Comparison of ENCODE assay signal across 17 cellular contexts in the genomic region with DNA sequence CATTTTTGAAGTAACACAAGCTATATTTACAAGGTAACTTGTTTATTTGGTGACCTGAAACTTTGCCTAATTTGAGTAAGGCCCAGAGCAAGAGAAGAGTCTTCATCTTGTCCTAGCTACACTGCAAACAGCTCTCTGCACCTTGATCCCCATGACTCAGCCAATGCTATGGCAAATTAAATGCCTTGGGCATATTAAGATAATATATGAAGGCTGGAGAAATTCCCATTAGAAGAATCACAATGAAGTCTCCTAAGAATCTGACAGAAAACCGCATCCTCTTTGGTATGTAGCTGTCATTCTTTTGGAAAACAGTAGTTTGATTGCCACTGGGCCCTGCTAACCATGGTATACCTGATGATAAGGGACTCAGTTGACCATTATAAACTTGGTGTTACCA.
A peak's percentile ranks its signal among the peaks of the same experiment; 100 is the strongest.
DNase-seq lines count a peak whose midpoint lies in the region; TF ChIP-seq lines count a peak whose summit lies in the region.
"Had no signal": no experiment of that assay in that cellular context is flagged by ENCODE, and none has a peak within 500 bp of the region (broad histone marks: within the 10 kb centered on the region; RNA-seq: fewer than 3 reads in every experiment).

No MANE protein-coding gene starts in this region.

- POLR2A ChIA-PET in MCF 10A (lab: Yijun Ruan, JAX) (interaction anchor here (1.2 kb wide), 1 partner anchor 10 kb away, joined by 3 read pairs; no protein-coding TSS in a partner anchor), PC-9 (lab: Charles Lee; ENCODE audit: unreplicated experiment) (interaction anchor here (0.6 to 0.7 kb wide), 2 partner anchors 177 to 182 kb away, joined by 4 to 5 read pairs; no protein-coding TSS in a partner anchor)

- H3K9me3 Mint-ChIP-seq in MCF 10A (ENCODE audit: unreplicated experiment), result no peaks in the 10 kb centered on the region
- H3K9me3 Mint-ChIP-seq: CD8-positive, alpha-beta T cell had no signal

- H3K27ac ChIP-seq in breast epithelium (no peak overlapping the region), PC-9 (no peak overlapping the region), hepatocyte (no peak overlapping the region), dorsolateral prefrontal cortex (no peak overlapping the region)
- H3K27ac ChIP-seq: BLaER1 had no signal

- H3K4me3 Mint-ChIP-seq in MCF 10A (ENCODE audit: unreplicated experiment), result no peak overlapping the region
- H3K4me3 Mint-ChIP-seq: CD8-positive, alpha-beta T cell; H9 had no signal

- H3K36me3 Mint-ChIP-seq in MCF 10A (ENCODE audit: insufficient read depth, unreplicated experiment), result no peaks in the 10 kb centered on the region
- H3K36me3 Mint-ChIP-seq: CD8-positive, alpha-beta T cell had no signal

- CTCF ChIA-PET in MCF 10A (lab: Yijun Ruan, JAX), result interaction anchor here (0.6 kb wide), 1 partner anchor 344 kb away, joined by 4 read pairs; no protein-coding TSS in a partner anchor
- CTCF ChIA-PET in PC-9 (lab: Charles Lee), result no interaction called here

- intact Hi-C loops in MCF 10A (cut with micrococcal nuclease) (no loop called here), breast epithelium (cut with DNase I; ENCODE audit: low total_unique reads) (no loop called here), PC-9 (cut with micrococcal nuclease; ENCODE audit: unreplicated experiment) (no loop called here), dorsolateral prefrontal cortex (cut with DNase I) (no loop called here)

- H3K4me3 ChIP-seq in breast epithelium, result no peak overlapping the region
- no peak overlapping the region for H3K4me3 ChIP-seq in PC-9
- no peak overlapping the region for H3K4me3 ChIP-seq in epithelial cell of esophagus (ENCODE audit: low read length)
- H3K4me3 ChIP-seq in MG63, result no peak overlapping the region
- no peak overlapping the region for H3K4me3 ChIP-seq in hepatocyte
- no peak overlapping the region for H3K4me3 ChIP-seq in dorsolateral prefrontal cortex
- H3K4me3 ChIP-seq: BLaER1 had no signal

- no peaks in the 10 kb centered on the region for H3K79me2 ChIP-seq in PC-9 (ENCODE audit: low read depth)
- no peaks in the 10 kb centered on the region for H3K79me2 ChIP-seq in hepatocyte

- no peak for TF ChIP-seq CTCF in MCF 10A (IDR thresholded peaks at IDR 0.05; ENCODE audit: unreplicated experiment)
- no peak for TF ChIP-seq CTCF in breast epithelium (IDR thresholded peaks at IDR 0.05)
- no peak for TF ChIP-seq CTCF in PC-9 (conservative IDR thresholded peaks at IDR 0.05)
- TF ChIP-seq CTCF in epithelial cell of esophagus (IDR thresholded peaks at IDR 0.05; ENCODE audit: insufficient read depth, low read depth, low read length, missing control alignments), result no peak
- TF ChIP-seq CTCF in hepatocyte (IDR thresholded peaks at IDR 0.05; ENCODE audit: poor library complexity), result no peak
- TF ChIP-seq CTCF in dorsolateral prefrontal cortex (IDR thresholded peaks at IDR 0.05 in 54 of 56, conservative IDR thresholded peaks at IDR 0.05 in 2 of 56; ENCODE audit: low read depth in 1 of 56, partially characterized antibody in 56 of 56), result no peak

- H3K4me1 ChIP-seq in breast epithelium (no peaks in the 10 kb centered on the region), PC-9 (replicated peaks; ENCODE audit: insufficient read depth) (no peaks in the 10 kb centered on the region), hepatocyte (ENCODE audit: insufficient read depth) (no peaks in the 10 kb centered on the region)
- H3K4me1 ChIP-seq: BLaER1 had no signal

- H3K9me2 ChIP-seq in PC-9 (ENCODE audit: insufficient read depth) (no peaks in the 10 kb centered on the region), hepatocyte (replicated peaks; ENCODE audit: insufficient read depth) (no peaks in the 10 kb centered on the region)

- no peak for TF ChIP-seq POLR2A in breast epithelium (IDR thresholded peaks at IDR 0.05)

- H3K27me3 ChIP-seq in breast epithelium (no peaks in the 10 kb centered on the region), PC-9 (ENCODE audit: insufficient read depth, low read depth) (no peaks in the 10 kb centered on the region), MG63 (no peaks in the 10 kb centered on the region), hepatocyte (no peaks in the 10 kb centered on the region), dorsolateral prefrontal cortex (no peaks in the 10 kb centered on the region)
- H3K27me3 ChIP-seq: BLaER1 had no signal

- BruUV-seq in MCF 10A (replicated peaks; lab: Mats Ljungman, UMichigan), result no TSS peak
- BruUV-seq in PC-9 (replicated peaks; lab: Mats Ljungman, UMichigan), result no TSS peak

- H3K27ac Mint-ChIP-seq in MCF 10A (ENCODE audit: low read depth, unreplicated experiment), result no peak overlapping the region
- H3K27ac Mint-ChIP-seq: CD8-positive, alpha-beta T cell; H9 had no signal

- no peak overlapping the region for H3K4me2 ChIP-seq in PC-9
- no peak overlapping the region for H3K4me2 ChIP-seq in hepatocyte
- H3K4me2 ChIP-seq: BLaER1 had no signal

- 78% methylated on average over 1 of the region's 1 CpG for WGBS in hepatocyte (ENCODE audit: low lambda C conversion rate, missing lambda C conversion rate)

- H3F3A ChIP-seq in PC-9 (ENCODE audit: insufficient read depth, low read depth), result no peaks in the 10 kb centered on the region

- H4K20me1 ChIP-seq in PC-9 (ENCODE audit: insufficient read depth) (no peaks in the 10 kb centered on the region), hepatocyte (ENCODE audit: insufficient read depth, poor library complexity, severe bottlenecking) (no peaks in the 10 kb centered on the region)
- H4K20me1 ChIP-seq: BLaER1 had no signal

- H2AFZ ChIP-seq in PC-9, result no peak overlapping the region
- H2AFZ ChIP-seq in hepatocyte, result no peak overlapping the region

- no peaks in the 10 kb centered on the region for H3K27me3 Mint-ChIP-seq in MCF 10A (ENCODE audit: insufficient read depth, unreplicated experiment)

- DNase-seq in MCF 10A (ENCODE audit: unreplicated experiment) (peak; percentile 31), breast epithelium (ENCODE audit: low spot score in 2 of 2) (no peak), PC-9 (peak; percentile 12 to 43), epithelial cell of esophagus (ENCODE audit: low read depth) (peak; percentile 55), MG63 (no peak), NCI-H2227 treated with DMSO at 0.1 percent for 48 hours (lab: John Stamatoyannopoulos, UW) (no peak), hepatocyte (ENCODE audit: low spot score) (no peak), dorsolateral prefrontal cortex (no peak)
- DNase-seq: 8988T; CD8-positive, alpha-beta T cell; DMS79 treated with DMSO at 0.1 percent for 48 hours; H9; NCI-H1048; NCI-H1436 treated with DMSO at 0.1 percent for 48 hours; NCI-H2029 treated with DMSO at 0.1 percent for 48 hours; NCI-H524 had no signal

- H3K36me3 ChIP-seq in breast epithelium (no peaks in the 10 kb centered on the region), PC-9 (ENCODE audit: low read depth) (no peaks in the 10 kb centered on the region), MG63 (no peaks in the 10 kb centered on the region), hepatocyte (replicated peaks; ENCODE audit: insufficient read depth, low read depth) (no peaks in the 10 kb centered on the region)
- H3K36me3 ChIP-seq: BLaER1 had no signal

- H3K9me3 ChIP-seq in breast epithelium, result peaks cover 0 to 4% of the 10 kb centered on the region in 2 donors
- H3K9me3 ChIP-seq in PC-9 (ENCODE audit: insufficient read depth, low read depth), result no peaks in the 10 kb centered on the region
- H3K9me3 ChIP-seq in MG63, result peaks cover 4% of the 10 kb centered on the region
- H3K9me3 ChIP-seq in hepatocyte (ENCODE audit: low read depth), result peaks cover 6% of the 10 kb centered on the region
- H3K9me3 ChIP-seq: BLaER1 had no signal

- peaks cover 12% of the 10 kb centered on the region for H3K4me1 Mint-ChIP-seq in MCF 10A (ENCODE audit: insufficient read depth, unreplicated experiment)
- H3K4me1 Mint-ChIP-seq: H9 had no signal

Comparison
In these comparisons a context has a peak if more than half of its experiments do, and no peak if none do; other contexts are left out.
1. DNase-seq: peak in MCF 10A (single experiment), PC-9 (2 of 2) and epithelial cell of esophagus (single experiment); none in breast epithelium (0 of 2), MG63 (single experiment), NCI-H2227 treated with DMSO at 0.1 percent for 48 hours (single experiment), hepatocyte (single experiment) and dorsolateral prefrontal cortex (0 of 10).